Comparison of ENCODE assay signal across 14 cellular contexts in the genomic region with DNA sequence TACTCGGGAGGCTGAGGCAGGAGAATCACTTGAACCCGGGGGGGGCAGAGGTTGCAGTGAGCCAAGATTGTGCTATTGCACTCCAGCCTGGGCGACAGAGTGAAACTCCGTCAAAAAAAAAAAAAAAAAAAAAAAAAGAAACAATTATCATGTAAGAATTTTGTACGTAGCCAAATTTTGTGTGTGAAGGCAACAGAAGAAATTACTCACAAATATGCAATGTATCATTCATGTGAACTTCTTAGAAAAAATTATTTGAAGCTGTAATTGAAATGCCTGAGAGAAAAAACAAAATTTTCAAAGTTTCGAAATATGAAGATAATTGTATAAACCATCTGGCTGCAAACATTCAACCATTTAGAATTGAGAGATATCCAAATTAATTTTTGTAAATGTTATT.
"Had no signal": no experiment of that assay in that cellular context is flagged by ENCODE, and none has a peak within 500 bp of the region (broad histone marks: within the 10 kb centered on the region; RNA-seq: fewer than 3 reads in every experiment).

No MANE protein-coding gene starts in this region.

- H3K9me3 ChIP-seq: ascending aorta, thoracic aorta, upper lobe of right lung had no signal

- H3K4me3 ChIP-seq: ascending aorta, dorsolateral prefrontal cortex, hepatocyte, thoracic aorta, upper lobe of right lung had no signal

- H3K36me3 ChIP-seq: ascending aorta, thoracic aorta, upper lobe of right lung had no signal

- H2AFZ ChIP-seq: hepatocyte had no signal

- H3K9me3 Mint-ChIP-seq: activated naive CD4-positive, alpha-beta T cell treated with anti-CD3 and anti-CD28 coated beads for 36 hours; activated naive CD8-positive, alpha-beta T cell treated with anti-CD3 and anti-CD28 coated beads, Interleukin-2, amount 50 U/mL, for 24 hours; endodermal cell; stimulated activated naive CD8-positive, alpha-beta T cell treated with anti-CD3 and anti-CD28 coated beads, Interleukin-15, amount 100 ng/mL, for 72 hours had no signal

- H3K36me3 Mint-ChIP-seq: natural killer cell had no signal

- H3K4me3 Mint-ChIP-seq: activated naive CD4-positive, alpha-beta T cell treated with anti-CD3 and anti-CD28 coated beads for 36 hours; activated naive CD8-positive, alpha-beta T cell treated with anti-CD3 and anti-CD28 coated beads, Interleukin-2, amount 50 U/mL, for 24 hours; endodermal cell; natural killer cell; stimulated activated naive CD8-positive, alpha-beta T cell treated with anti-CD3 and anti-CD28 coated beads, Interleukin-15, amount 100 ng/mL, for 72 hours had no signal

- H3K79me2 ChIP-seq: hepatocyte had no signal

- H3K27me3 ChIP-seq: ascending aorta, hepatocyte, upper lobe of right lung had no signal

- H3K4me1 ChIP-seq: ascending aorta, upper lobe of right lung had no signal

- H3K27ac ChIP-seq: ascending aorta, dorsolateral prefrontal cortex, thoracic aorta, upper lobe of right lung had no signal

- DNase-seq: activated naive CD4-positive, alpha-beta T cell treated with anti-CD3 and anti-CD28 coated beads for 36 hours; activated naive CD8-positive, alpha-beta T cell treated with anti-CD3 and anti-CD28 coated beads, Interleukin-2, amount 50 U/mL, for 24 hours; dorsolateral prefrontal cortex; endodermal cell; erythroblast; mesendoderm; natural killer cell; right cardiac atrium; small intestine; stimulated activated naive CD8-positive, alpha-beta T cell treated with anti-CD3 and anti-CD28 coated beads, Interleukin-15, amount 100 ng/mL, for 72 hours; upper lobe of right lung had no signal

- H3K4me1 Mint-ChIP-seq: activated naive CD8-positive, alpha-beta T cell treated with anti-CD3 and anti-CD28 coated beads, Interleukin-2, amount 50 U/mL, for 24 hours; natural killer cell; stimulated activated naive CD8-positive, alpha-beta T cell treated with anti-CD3 and anti-CD28 coated beads, Interleukin-15, amount 100 ng/mL, for 72 hours had no signal

- ATAC-seq: activated naive CD8-positive, alpha-beta T cell treated with anti-CD3 and anti-CD28 coated beads, Interleukin-2, amount 50 U/mL, for 24 hours; natural killer cell; stimulated activated naive CD8-positive, alpha-beta T cell treated with anti-CD3 and anti-CD28 coated beads, Interleukin-15, amount 100 ng/mL, for 72 hours; upper lobe of right lung had no signal

- H3K27ac Mint-ChIP-seq: activated naive CD4-positive, alpha-beta T cell treated with anti-CD3 and anti-CD28 coated beads for 36 hours; activated naive CD8-positive, alpha-beta T cell treated with anti-CD3 and anti-CD28 coated beads, Interleukin-2, amount 50 U/mL, for 24 hours; endodermal cell; natural killer cell; stimulated activated naive CD8-positive, alpha-beta T cell treated with anti-CD3 and anti-CD28 coated beads, Interleukin-15, amount 100 ng/mL, for 72 hours had no signal
